8 cellular contexts compared by ENCODE assay signal in the genomic region with DNA sequence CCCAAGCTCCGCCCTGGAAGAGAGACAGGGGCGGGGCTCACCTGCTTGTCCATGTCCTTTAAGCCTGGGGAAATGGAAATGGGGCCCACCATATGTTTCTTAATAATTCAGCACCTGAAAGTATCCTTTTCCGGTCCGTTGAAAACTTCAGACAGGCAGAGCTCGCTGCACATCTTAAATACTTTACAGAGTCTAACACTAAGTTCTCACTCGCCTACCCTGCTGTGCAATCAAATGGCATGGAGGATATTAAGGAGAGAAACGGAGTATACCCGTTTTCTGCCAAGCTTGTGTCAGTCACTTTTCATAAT. TPM values are rescaled to one million over a fixed set of nuclear protein-coding genes. Genes with fewer than 3 reads are reported as not detected.
A peak's percentile ranks its signal among the peaks of the same experiment; 100 is the strongest.
DNase-seq lines count a peak whose midpoint lies in the region; ATAC-seq and TF ChIP-seq lines count a peak whose summit lies in the region.

No MANE protein-coding gene starts in this region.

- no peaks in the 10 kb centered on the region for H3K9me3 ChIP-seq in heart left ventricle
- no peaks in the 10 kb centered on the region for H3K9me3 ChIP-seq in lower lobe of right lung
- no peaks in the 10 kb centered on the region for H3K9me3 ChIP-seq in upper lobe of left lung

- ATAC-seq in heart left ventricle = no peak
- ATAC-seq in lower lobe of right lung = no peak
- no peak for ATAC-seq in upper lobe of left lung (ENCODE audit: low FRiP score in 2 of 2)
- ATAC-seq in sciatic nerve = no peak

- DNase-seq in heart left ventricle (no peak), cardiac septum (ENCODE audit: low spot score) (no peak), astrocyte of the spinal cord (ENCODE audit: low read depth, low spot score) (no peak), lower lobe of right lung (no peak), upper lobe of left lung (no peak), NCI-H748 treated with DMSO at 0.1 percent for 48 hours (lab: John Stamatoyannopoulos, UW) (no peak), midbrain (lab: John Stamatoyannopoulos, UW) (no peak), sciatic nerve (ENCODE audit: low spot score) (no peak)

- TF ChIP-seq EP300 in upper lobe of left lung (IDR thresholded peaks at IDR 0.05) = no peak

- H3K4me3 ChIP-seq in heart left ventricle (peak overlapping the region in 11 of 12 donors; percentile 81 to 99 (median 94)), astrocyte of the spinal cord (ENCODE audit: low read depth, low read length) (peak overlapping the region; percentile 80), lower lobe of right lung (peak overlapping the region; percentile 93), upper lobe of left lung (peak overlapping the region in 3 of 4 donors; percentile 67 to 94 (median 67))

- peak overlapping the region in 11 of 12 donors; percentile 83 to 97 (median 93) for H3K27ac ChIP-seq in heart left ventricle
- peak overlapping the region; percentile 97 for H3K27ac ChIP-seq in lower lobe of right lung
- H3K27ac ChIP-seq in upper lobe of left lung = peak overlapping the region in 3 of 4 donors; percentile 93 to 97 (median 93)

- in situ Hi-C loops in astrocyte of the spinal cord (cut with HindIII; ENCODE audit: low sequenced_read_pairs) = no loop called here

- TF ChIP-seq POLR2A in heart left ventricle (IDR thresholded peaks at IDR 0.05) (no peak), upper lobe of left lung (IDR thresholded peaks at IDR 0.05) (no peak)

- H3K27me3 ChIP-seq in heart left ventricle (no peaks in the 10 kb centered on the region), lower lobe of right lung (ENCODE audit: low read depth) (no peaks in the 10 kb centered on the region), upper lobe of left lung (no peaks in the 10 kb centered on the region)

- H3K36me3 ChIP-seq in heart left ventricle (peaks cover 0 to 25% (median 14%) of the 10 kb centered on the region in 9 donors), lower lobe of right lung (peaks cover 26% of the 10 kb centered on the region), upper lobe of left lung (peaks cover 6 to 26% (median 16%) of the 10 kb centered on the region in 4 donors)

- TF ChIP-seq CTCF in heart left ventricle (IDR thresholded peaks at IDR 0.05) (no peak), astrocyte of the spinal cord (IDR thresholded peaks at IDR 0.05; ENCODE audit: low read depth, low read length) (no peak), lower lobe of right lung (IDR thresholded peaks at IDR 0.05) (no peak), upper lobe of left lung (IDR thresholded peaks at IDR 0.05) (no peak)

- H3K4me1 ChIP-seq in heart left ventricle (peaks cover 0 to 29% (median 11%) of the 10 kb centered on the region in 12 donors), lower lobe of right lung (peaks cover 14% of the 10 kb centered on the region), upper lobe of left lung (peaks cover 18 to 30% (median 20%) of the 10 kb centered on the region in 4 donors)

- WGBS in heart left ventricle, 4 donors = 14 to 24% (median 16%) methylated on average over 6 to 8 of the region's 8 CpGs
- 17 to 20% methylated on average over 8 of the region's 8 CpGs for WGBS in upper lobe of left lung, 2 donors

- intact Hi-C loops in heart left ventricle (cut with DNase I) = loop anchor here in 4 of 10 donors (2.0 to 10.0 kb wide), 5 partner anchors 36 to 331 kb away; a partner anchor contains a TSS
- intact Hi-C loops in cardiac septum (cut with DNase I) = loop anchor here (2.0 to 5.0 kb wide), 2 partner anchors 38 to 331 kb away; a partner anchor contains a TSS
- intact Hi-C loops in lower lobe of right lung (cut with DNase I) = no loop called here
- intact Hi-C loops in sciatic nerve (cut with DNase I) = no loop called here

RNA-seq across cellular contexts. Expression of a gene that starts 0.5 kb away (rescaled TPM):
- 10 to 100 TPM; 12.8 to 25.2 (median 16.7) TPM for total RNA-seq in heart left ventricle
- polyA plus RNA-seq in heart left ventricle = 10 to 100 TPM; 12.3 to 25.9 TPM
- total RNA-seq in cardiac septum = 19.5 TPM
- 44.5 TPM for total RNA-seq in lower lobe of right lung
- 10 to 100 TPM; 40.8 to 77.2 (median 63.3) TPM for total RNA-seq in upper lobe of left lung
- 43.2 TPM for total RNA-seq in sciatic nerve

RNA-seq across cellular contexts. Expression of a gene that starts 37.8 kb away (rescaled TPM):
- total RNA-seq in heart left ventricle = 1 to 10 TPM in 1 of 9 donors, under 1 TPM in 5, not detected in 3; 0.09 to 1.4 (median 0.16) TPM
- polyA plus RNA-seq in heart left ventricle = under 1 TPM in 1 of 2 donors, not detected in 1; 0.35 TPM
- total RNA-seq in cardiac septum = 0.11 TPM
- 0.68 TPM for total RNA-seq in lower lobe of right lung
- 1 to 10 TPM in 2 of 6 donors, under 1 TPM in 4; 0.22 to 1.1 (median 0.96) TPM for total RNA-seq in upper lobe of left lung
- 0.45 TPM for total RNA-seq in sciatic nerve

RNA-seq across cellular contexts. Expression of a gene that starts 37.9 kb away (rescaled TPM):
- total RNA-seq in heart left ventricle (10 to 100 TPM in 8 of 9 donors, 1 to 10 TPM in 1; 6.6 to 24.7 (median 16.6) TPM), cardiac septum (20.9 TPM), lower lobe of right lung (34.7 TPM), upper lobe of left lung (10 to 100 TPM in 5 of 6 donors, 1 to 10 TPM in 1; 2.7 to 39.6 (median 16.3) TPM), sciatic nerve (38.8 TPM)
- 10 to 100 TPM in 1 of 2 donors, 1 to 10 TPM in 1; 6.2 to 16.0 TPM for polyA plus RNA-seq in heart left ventricle
